10 cellular contexts compared by ENCODE assay signal in genomic region chr5:172223901-172224873, GRCh38. TPM values are rescaled to one million over a fixed set of nuclear protein-coding genes. Genes with fewer than 3 reads are reported as not detected.
DNase-seq lines count a peak whose midpoint lies in the region; ATAC-seq and TF ChIP-seq lines count a peak whose summit lies in the region.
"Had no signal": no experiment of that assay in that cellular context is flagged by ENCODE, and none has a peak within 500 bp of the region (broad histone marks: within the 10 kb centered on the region; RNA-seq: fewer than 3 reads in every experiment).

No MANE protein-coding gene starts in this region.

- H3F3A ChIP-seq in PC-3 (ENCODE audit: low read length, unreplicated experiment): no peaks in the 10 kb centered on the region

- no peaks in the 10 kb centered on the region for H3K9me3 ChIP-seq in PC-3 (ENCODE audit: low read length)

- H3K36me3 ChIP-seq in PC-3 (ENCODE audit: low read depth, low read length): peaks cover 14% of the 10 kb centered on the region

- H2AFZ ChIP-seq in PC-3 (ENCODE audit: low read length): no peak overlapping the region

- no peak overlapping the region for H3K4me3 ChIP-seq in PC-3 (ENCODE audit: low read length)
- H3K4me3 ChIP-seq: skin epidermis had no signal

- H3K27me3 ChIP-seq in PC-3 (ENCODE audit: low read length): no peaks in the 10 kb centered on the region

- CTCF ChIA-PET in PC-3 (lab: Charles Lee): no interaction called here

- POLR2A ChIA-PET in PC-3 (lab: Charles Lee; ENCODE audit: unreplicated experiment): no interaction called here

- no peaks in the 10 kb centered on the region for H4K20me1 ChIP-seq in PC-3 (ENCODE audit: low read length)

- intact Hi-C loops in PC-3 (cut with micrococcal nuclease): no loop called here

- H3K9me2 ChIP-seq in PC-3 (replicated peaks; ENCODE audit: low read length): no peaks in the 10 kb centered on the region

- no peak overlapping the region for H3K4me2 ChIP-seq in PC-3 (ENCODE audit: low read length)

- no peak overlapping the region for H3K9ac ChIP-seq in PC-3 (ENCODE audit: low read length)

- BruUV-seq in PC-3 (replicated peaks; lab: Mats Ljungman, UMichigan): no TSS peak

- DNase-seq in activated CD4-positive, alpha-beta T cell treated with anti-CD3 and anti-CD28 coated beads, Interleukin-2, amount 50 U/mL, for 48 hours: peak; percentile 67 to 78
- DNase-seq in stimulated activated CD4-positive, alpha-beta T cell treated with anti-CD3 and anti-CD28 coated beads, Interleukin-4, amount 100 ng/mL, for 24 hours: peak; percentile 72
- DNase-seq in SKM-1 treated with dmso at 0.1 percent for 144 hours (lab: John Stamatoyannopoulos, UW; ENCODE audit: unreplicated experiment) (no peak), PC-3 (no peak), middle frontal gyrus (ENCODE audit: extremely low spot score, low spot score) (no peak), NCI-H1092 treated with DMSO at 0.1 percent for 48 hours (lab: John Stamatoyannopoulos, UW) (no peak)

- H3K79me2 ChIP-seq in PC-3 (ENCODE audit: low read length): no peaks in the 10 kb centered on the region

- no peak for TF ChIP-seq CTCF in PC-3 (conservative IDR thresholded peaks at IDR 0.05; ENCODE audit: low read depth, low read length)

- no peak overlapping the region for H3K27ac ChIP-seq in PC-3 (ENCODE audit: low read length)

- ATAC-seq in GM19043 (IDR thresholded peaks at IDR 0.05; ENCODE audit: low read depth, unreplicated experiment) (peak; percentile 65), HG02870 (IDR thresholded peaks at IDR 0.05; ENCODE audit: unreplicated experiment) (peak; percentile 85), PC-3 (no peak)

- H3K4me1 ChIP-seq in PC-3 (ENCODE audit: insufficient read depth, low read length): no peaks in the 10 kb centered on the region

RNA-seq across cellular contexts. Expression of gene EFCAB9, which starts 30.2 kb away (rescaled TPM):
- not detected in 2 replicates for total RNA-seq in PC-3 (2014; rRNA removed)
- total RNA-seq: T-helper 1 cell treated with Interleukin-12 subunit alpha and Interleukin-12 subunit beta and Interleukin-4 antibody, amounts not matched to agents 30 ng/mL and 1 ng/mL, for 36 hours had no signal

RNA-seq across cellular contexts. Expression of gene STK10, which starts 36.2 kb away (rescaled TPM):
- total RNA-seq in PC-3 (2014; rRNA removed): 25.7 and 30.1 TPM in 2 replicates

RNA-seq across cellular contexts. Expression of gene UBTD2, which starts 59.4 kb away (rescaled TPM):
- total RNA-seq in PC-3 (2014; rRNA removed): 22.6 and 23.8 TPM in 2 replicates

Comparison
In these comparisons a context has a peak if more than half of its experiments do, and no peak if none do; other contexts are left out.
1. DNase-seq: peak in activated CD4-positive, alpha-beta T cell treated with anti-CD3 and anti-CD28 coated beads, Interleukin-2, amount 50 U/mL, for 48 hours (2 of 2) and stimulated activated CD4-positive, alpha-beta T cell treated with anti-CD3 and anti-CD28 coated beads, Interleukin-4, amount 100 ng/mL, for 24 hours (single experiment); none in SKM-1 treated with dmso at 0.1 percent for 144 hours (single experiment), PC-3 (single experiment), middle frontal gyrus (single experiment) and NCI-H1092 treated with DMSO at 0.1 percent for 48 hours (single experiment).